8 cellular contexts compared by ENCODE assay signal in the genomic region with DNA sequence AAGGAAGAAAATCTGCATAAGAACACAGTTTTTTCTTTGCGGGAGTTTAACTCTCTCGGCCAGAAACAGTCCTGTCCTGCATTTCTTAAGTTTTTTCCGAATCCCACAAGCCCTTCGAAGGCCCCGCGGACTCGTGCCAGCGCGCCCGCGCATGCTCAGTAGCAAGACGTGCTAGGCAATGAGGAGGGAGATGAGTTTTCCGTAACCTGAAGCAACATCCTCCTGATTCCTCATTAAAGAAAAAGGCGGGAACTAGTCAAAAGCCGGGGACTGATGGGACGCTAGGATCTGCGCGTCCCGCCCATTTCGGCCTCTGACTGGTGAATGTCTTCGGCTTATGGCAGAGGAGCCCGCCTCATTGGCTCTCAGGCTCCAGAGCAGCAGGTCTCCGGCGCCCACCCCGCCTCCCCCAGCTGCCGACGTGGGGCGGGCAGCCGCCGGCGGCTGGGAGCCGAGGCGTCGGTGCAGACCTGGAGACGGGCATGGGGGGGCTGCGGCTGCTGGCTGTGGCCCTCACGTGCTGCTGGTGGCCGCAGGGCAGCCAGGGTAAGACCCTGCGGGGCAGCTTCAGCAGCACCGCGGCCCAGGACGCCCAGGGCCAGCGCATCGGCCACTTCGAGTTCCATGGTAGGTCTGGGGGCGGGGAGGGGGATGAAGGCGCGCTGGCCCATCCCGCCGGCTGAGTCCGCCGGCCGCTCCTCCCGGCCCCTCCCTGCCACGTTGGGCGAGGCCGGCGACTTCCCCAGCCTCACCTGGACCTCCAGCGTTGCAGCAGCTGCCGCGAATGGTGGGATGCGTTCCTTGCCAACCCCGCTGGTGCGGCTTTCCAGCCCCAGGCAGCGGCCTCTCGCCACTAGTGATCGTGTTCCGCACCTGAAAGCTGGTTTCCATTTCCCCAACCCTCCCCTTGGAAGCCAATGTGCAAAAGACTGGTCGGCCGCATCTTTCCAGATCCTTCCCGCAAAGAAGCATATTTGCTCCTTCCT. TPM values are rescaled to one million over a fixed set of nuclear protein-coding genes. Genes with fewer than 3 reads are reported as not detected.
A peak's percentile ranks its signal among the peaks of the same experiment; 100 is the strongest.
DNase-seq lines count a peak whose midpoint lies in the region; ATAC-seq, FAIRE-seq and TF ChIP-seq lines count a peak whose summit lies in the region.

A gene (plus strand): TSS at position 412 of the 986 bp plus-strand sequence. CDS start 71 bp downstream, at position 483.

- H3K27me3 ChIP-seq in HAP-1 (ENCODE audit: low read depth), result no peaks in the 10 kb centered on the region
- H3K27me3 ChIP-seq in MG63, result no peaks in the 10 kb centered on the region
- no peaks in the 10 kb centered on the region for H3K27me3 ChIP-seq in neural cell (ENCODE audit: insufficient read depth, low read depth, low read length)

- H4K20me1 ChIP-seq in neural cell (ENCODE audit: insufficient read depth), result no peaks in the 10 kb centered on the region

- H3K36me3 ChIP-seq in HAP-1 (replicated peaks) (peaks cover 9% of the 10 kb centered on the region; the same call in 1 of the 2 replicates), MG63 (peaks cover 22% of the 10 kb centered on the region), neural cell (ENCODE audit: insufficient read depth, low read length) (no peaks in the 10 kb centered on the region)

- ATAC-seq in stimulated activated naive CD8-positive, alpha-beta T cell treated with anti-CD3 and anti-CD28 coated beads, Interleukin-15, amount 100 ng/mL, for 72 hours, result peak; percentile 99

- TF ChIP-seq EP300 in neural cell (conservative IDR thresholded peaks at IDR 0.05; ENCODE audit: poor library complexity, severe bottlenecking), result no peak

- H3K4me1 ChIP-seq in HAP-1, result peaks cover 14% of the 10 kb centered on the region

- peak within 1 kb of the TSS; percentile 73 for H2AFZ ChIP-seq in neural cell (ENCODE audit: low read depth, low read length)

- H3K9me3 ChIP-seq in HAP-1 (no peaks in the 10 kb centered on the region; the same call in 1 of the 2 replicates), MG63 (no peaks in the 10 kb centered on the region), neural cell (ENCODE audit: low read length) (no peaks in the 10 kb centered on the region)

- peaks cover 3% of the 10 kb centered on the region for H3K79me2 ChIP-seq in neural cell (replicated peaks; ENCODE audit: insufficient read depth, low read length)

- TF ChIP-seq RAD21 in neural cell (conservative IDR thresholded peaks at IDR 0.05), result peak; percentile 25

- TF ChIP-seq CTCF in foreskin fibroblast (IDR thresholded peaks at IDR 0.05; ENCODE audit: low read depth, low read length), result no peak
- TF ChIP-seq CTCF in neural cell (IDR thresholded peaks at IDR 0.05; ENCODE audit: poor library complexity, severe bottlenecking), result no peak

- H3K27ac ChIP-seq in neural cell (ENCODE audit: low read length), result peak within 1 kb of the TSS; percentile 28

- DNase-seq in HAP-1 (ENCODE audit: low spot score in 2 of 2), result peak; percentile 96 to 99
- peak; percentile 98 for DNase-seq in MG63
- peak; percentile 99 for DNase-seq in SIG-M5 (lab: John Stamatoyannopoulos, UW)
- DNase-seq in activated gamma-delta T cell treated with anti-CD3 and anti-CD28 coated beads, Interleukin-2, amount 50 U/mL, for 16 hours (ENCODE audit: low read depth), result peak; percentile 84
- DNase-seq in foreskin fibroblast, result peak; percentile 100
- peak; percentile 87 to 93 for DNase-seq in stimulated activated naive CD8-positive, alpha-beta T cell treated with anti-CD3 and anti-CD28 coated beads, Interleukin-15, amount 100 ng/mL, for 72 hours

- H3K27ac Mint-ChIP-seq in stimulated activated naive CD8-positive, alpha-beta T cell treated with anti-CD3 and anti-CD28 coated beads, Interleukin-15, amount 100 ng/mL, for 72 hours, result peak within 1 kb of the TSS; percentile 85 to 93

- in situ Hi-C loops in HAP-1 (cut with MboI; ENCODE audit: low sequenced_read_pairs), result no loop called here

- H3K9me2 ChIP-seq in neural cell (ENCODE audit: insufficient read depth, low read length), result no peaks in the 10 kb centered on the region

- peak; percentile 99 for FAIRE-seq in G401.6 (lab: Jason Lieb, UNC)

- no peaks in the 10 kb centered on the region for H3K27me3 Mint-ChIP-seq in stimulated activated naive CD8-positive, alpha-beta T cell treated with anti-CD3 and anti-CD28 coated beads, Interleukin-15, amount 100 ng/mL, for 72 hours

- H3K4me3 ChIP-seq in HAP-1 (peak within 1 kb of the TSS; percentile 68), MG63 (peak within 1 kb of the TSS; percentile 85), foreskin fibroblast (ENCODE audit: low read depth in 1 of 2, low read length in 2 of 2) (peak within 1 kb of the TSS; percentile 93 to 97), neural cell (ENCODE audit: low read length) (peak within 1 kb of the TSS; percentile 96)

- peaks cover 24% of the 10 kb centered on the region for H3K4me1 Mint-ChIP-seq in stimulated activated naive CD8-positive, alpha-beta T cell treated with anti-CD3 and anti-CD28 coated beads, Interleukin-15, amount 100 ng/mL, for 72 hours

- peak within 1 kb of the TSS; percentile 74 for H3K9ac ChIP-seq in neural cell (ENCODE audit: low read length)

- H3K9me3 Mint-ChIP-seq in stimulated activated naive CD8-positive, alpha-beta T cell treated with anti-CD3 and anti-CD28 coated beads, Interleukin-15, amount 100 ng/mL, for 72 hours, result peaks cover 9% of the 10 kb centered on the region in 2 donors

- no peaks in the 10 kb centered on the region for H3F3A ChIP-seq in neural cell (ENCODE audit: insufficient read depth, low read length, poor library complexity, severe bottlenecking)

- H3K4me2 ChIP-seq in neural cell (ENCODE audit: low read length), result peak within 1 kb of the TSS; percentile 65

- peak within 1 kb of the TSS; percentile 83 to 85 for H3K4me3 Mint-ChIP-seq in stimulated activated naive CD8-positive, alpha-beta T cell treated with anti-CD3 and anti-CD28 coated beads, Interleukin-15, amount 100 ng/mL, for 72 hours

TF ChIP-seq in neural cell, 6 proteins besides CTCF, POLR2A, EP300 and RAD21:
- TF ChIP-seq SMC3 (conservative IDR thresholded peaks at IDR 0.05; ENCODE audit: poor library complexity), result peak; percentile 38
- TF ChIP-seq TAF1 (IDR thresholded peaks at IDR 0.05; ENCODE audit: low read depth), result no peak
- peak; percentile 66 for TF ChIP-seq MXI1 (conservative IDR thresholded peaks at IDR 0.05; ENCODE audit: poor library complexity, severe bottlenecking)
- TF ChIP-seq, protein P1, sequence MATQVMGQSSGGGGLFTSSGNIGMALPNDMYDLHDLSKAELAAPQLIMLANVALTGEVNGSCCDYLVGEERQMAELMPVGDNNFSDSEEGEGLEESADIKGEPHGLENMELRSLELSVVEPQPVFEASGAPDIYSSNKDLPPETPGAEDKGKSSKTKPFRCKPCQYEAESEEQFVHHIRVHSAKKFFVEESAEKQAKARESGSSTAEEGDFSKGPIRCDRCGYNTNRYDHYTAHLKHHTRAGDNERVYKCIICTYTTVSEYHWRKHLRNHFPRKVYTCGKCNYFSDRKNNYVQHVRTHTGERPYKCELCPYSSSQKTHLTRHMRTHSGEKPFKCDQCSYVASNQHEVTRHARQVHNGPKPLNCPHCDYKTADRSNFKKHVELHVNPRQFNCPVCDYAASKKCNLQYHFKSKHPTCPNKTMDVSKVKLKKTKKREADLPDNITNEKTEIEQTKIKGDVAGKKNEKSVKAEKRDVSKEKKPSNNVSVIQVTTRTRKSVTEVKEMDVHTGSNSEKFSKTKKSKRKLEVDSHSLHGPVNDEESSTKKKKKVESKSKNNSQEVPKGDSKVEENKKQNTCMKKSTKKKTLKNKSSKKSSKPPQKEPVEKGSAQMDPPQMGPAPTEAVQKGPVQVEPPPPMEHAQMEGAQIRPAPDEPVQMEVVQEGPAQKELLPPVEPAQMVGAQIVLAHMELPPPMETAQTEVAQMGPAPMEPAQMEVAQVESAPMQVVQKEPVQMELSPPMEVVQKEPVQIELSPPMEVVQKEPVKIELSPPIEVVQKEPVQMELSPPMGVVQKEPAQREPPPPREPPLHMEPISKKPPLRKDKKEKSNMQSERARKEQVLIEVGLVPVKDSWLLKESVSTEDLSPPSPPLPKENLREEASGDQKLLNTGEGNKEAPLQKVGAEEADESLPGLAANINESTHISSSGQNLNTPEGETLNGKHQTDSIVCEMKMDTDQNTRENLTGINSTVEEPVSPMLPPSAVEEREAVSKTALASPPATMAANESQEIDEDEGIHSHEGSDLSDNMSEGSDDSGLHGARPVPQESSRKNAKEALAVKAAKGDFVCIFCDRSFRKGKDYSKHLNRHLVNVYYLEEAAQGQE (IDR thresholded peaks at IDR 0.05; ENCODE audit: borderline replicate concordance), result no peak
- TF ChIP-seq EZH2 (IDR thresholded peaks at IDR 0.05; ENCODE audit: borderline replicate concordance, insufficient read depth, low read length, poor library complexity, severe bottlenecking), result no peak
- TF ChIP-seq POLR2AphosphoS5 (IDR thresholded peaks at IDR 0.05), result peak; percentile 64

RNA-seq across cellular contexts. Expression of the gene that starts here (rescaled TPM):
- 8.1 and 11.8 TPM in 2 replicates for total RNA-seq in MG63 (2014; rRNA removed; shearing (Covaris generic); ENCODE audit: low replicate concordance)
- polyA plus RNA-seq in neural cell, result 5.5 and 5.7 TPM in 2 replicates
- polyA minus RNA-seq in neural cell, result 10.2 and 11.8 TPM in 2 replicates

Comparison
In these comparisons a context has a peak if more than half of its experiments do, and no peak if none do; other contexts are left out.
1. Peak in every context shown above with its lines: DNase-seq, ATAC-seq, H3K4me3 ChIP-seq and H3K27ac ChIP-seq.